Comparison of ENCODE assay signal across 1 cellular context in the genomic region with DNA sequence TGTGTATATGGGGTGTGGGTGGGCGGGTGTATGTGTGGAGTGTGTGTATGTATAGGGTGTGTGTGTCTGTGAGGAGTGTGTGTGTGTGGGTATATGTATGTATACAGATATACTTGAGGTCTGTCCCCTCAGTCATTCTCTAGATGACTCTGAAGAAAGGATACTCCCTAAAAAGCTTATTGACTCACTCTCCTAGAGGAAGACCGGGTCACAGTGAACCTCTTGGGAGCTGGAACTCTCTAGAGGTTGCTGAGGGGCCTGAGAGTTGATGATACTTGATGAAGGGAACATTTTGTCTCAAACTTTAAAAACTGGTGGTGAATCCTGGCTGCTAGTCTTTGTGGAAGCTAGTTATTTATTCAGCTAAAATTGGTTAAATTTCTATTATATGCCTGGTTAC.
TF ChIP-seq lines count a peak whose summit lies in the region.

No MANE protein-coding gene starts in this region.

TF ChIP-seq in IMR-90, 13 proteins besides CTCF, POLR2A, EP300 and RAD21:
- TF ChIP-seq MAZ (IDR thresholded peaks at IDR 0.05; ENCODE audit: borderline replicate concordance, low read depth, low read length) = no peak
- TF ChIP-seq ELK1 (IDR thresholded peaks at IDR 0.05; ENCODE audit: borderline replicate concordance, low read depth, low read length) = no peak
- no peak for TF ChIP-seq CHD1 (IDR thresholded peaks at IDR 0.05; ENCODE audit: low read depth, low read length)
- no peak for TF ChIP-seq FOS (IDR thresholded peaks at IDR 0.05; ENCODE audit: low read depth, low read length)
- no peak for TF ChIP-seq MXI1 (IDR thresholded peaks at IDR 0.05; ENCODE audit: borderline replicate concordance, low read depth, low read length)
- TF ChIP-seq MAFK (IDR thresholded peaks at IDR 0.05; ENCODE audit: low read depth, low read length) = no peak
- TF ChIP-seq, protein P1, sequence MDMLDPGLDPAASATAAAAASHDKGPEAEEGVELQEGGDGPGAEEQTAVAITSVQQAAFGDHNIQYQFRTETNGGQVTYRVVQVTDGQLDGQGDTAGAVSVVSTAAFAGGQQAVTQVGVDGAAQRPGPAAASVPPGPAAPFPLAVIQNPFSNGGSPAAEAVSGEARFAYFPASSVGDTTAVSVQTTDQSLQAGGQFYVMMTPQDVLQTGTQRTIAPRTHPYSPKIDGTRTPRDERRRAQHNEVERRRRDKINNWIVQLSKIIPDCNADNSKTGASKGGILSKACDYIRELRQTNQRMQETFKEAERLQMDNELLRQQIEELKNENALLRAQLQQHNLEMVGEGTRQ (IDR thresholded peaks at IDR 0.05; ENCODE audit: low read depth, low read length) = no peak
- TF ChIP-seq SMC3 (IDR thresholded peaks at IDR 0.05; ENCODE audit: low read depth, low read length) = no peak
- TF ChIP-seq BHLHE40 (IDR thresholded peaks at IDR 0.05; ENCODE audit: low read depth, low read length) = no peak
- TF ChIP-seq CEBPB (IDR thresholded peaks at IDR 0.05; ENCODE audit: low read depth, low read length) = no peak
- TF ChIP-seq RCOR1 (IDR thresholded peaks at IDR 0.05; ENCODE audit: insufficient replicate concordance, low read length) = no peak
- TF ChIP-seq NFE2L2 (IDR thresholded peaks at IDR 0.05; ENCODE audit: low read depth, low read length) = no peak
- TF ChIP-seq RFX5 (IDR thresholded peaks at IDR 0.05; ENCODE audit: low read depth, low read length) = no peak
